Comparison of ENCODE assay signal across 7 cellular contexts in the genomic region with DNA sequence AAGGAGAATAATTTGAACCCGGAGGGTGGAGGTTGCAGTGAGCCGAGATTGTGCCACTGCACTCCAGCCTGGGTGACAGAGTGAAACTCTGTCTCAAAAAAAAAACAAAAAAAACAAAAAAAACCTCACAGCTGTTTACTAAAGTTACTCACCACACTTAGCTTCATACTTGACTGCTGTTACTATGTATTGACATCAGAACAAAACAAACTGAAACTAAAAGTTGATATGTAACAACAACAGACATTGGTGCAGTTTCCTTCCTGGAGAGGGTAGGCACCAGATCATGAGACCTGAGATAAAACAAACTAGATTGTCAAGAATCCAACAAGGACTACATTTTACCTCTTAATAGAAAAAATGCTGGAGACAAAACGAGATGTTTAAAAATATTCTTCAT. TPM values are rescaled to one million over a fixed set of nuclear protein-coding genes. Genes with fewer than 3 reads are reported as not detected.
DNase-seq lines count a peak whose midpoint lies in the region; ATAC-seq, FAIRE-seq and TF ChIP-seq lines count a peak whose summit lies in the region.
"Not testable (repeated sequence)": the region's sequence is repeated elsewhere in the genome, so short reads cannot be mapped to it uniquely, and the experiment has no call there.

No MANE protein-coding gene starts in this region.

- POLR2A ChIA-PET in Panc1 (lab: Charles Lee), result interaction anchor here (0.8 kb wide), 1 partner anchor 11 kb away, joined by 3 read pairs; no protein-coding TSS in a partner anchor

- intact Hi-C loops in Panc1 (cut with micrococcal nuclease; ENCODE audit: unreplicated experiment), result not testable (repeated sequence)

- DNase-seq in GM12891 (ENCODE audit: insufficient read length, low spot score) (peak; percentile 14), Panc1 (ENCODE audit: low read depth, low spot score) (peak; percentile 18), astrocyte of the hippocampus (ENCODE audit: low read depth, low spot score) (peak; percentile 4)
- DNase-seq in left lobe of liver (ENCODE audit: low spot score), result not testable (repeated sequence)

- H3K27me3 ChIP-seq in Panc1 (ENCODE audit: control insufficient read depth, insufficient read depth, low read length), result not testable (repeated sequence)

- BruUV-seq in Panc1 (replicated peaks; lab: Mats Ljungman, UMichigan), result not testable (repeated sequence)

- H3K36me3 ChIP-seq in Panc1 (ENCODE audit: control insufficient read depth, insufficient read depth, low read length), result not testable (repeated sequence)

- H3K4me1 ChIP-seq in Panc1 (ENCODE audit: control insufficient read depth, insufficient read depth, low read length), result not testable (repeated sequence)

- H3K27ac ChIP-seq in Panc1 (ENCODE audit: low read length), result not testable (repeated sequence)

- TF ChIP-seq POLR2A in GM12891 (IDR thresholded peaks at IDR 0.05; ENCODE audit: low read depth, low read length), result not testable (repeated sequence)

- CTCF ChIA-PET in Panc1 (lab: Charles Lee), result not testable (repeated sequence)

- not testable (repeated sequence) for H3K4me3 ChIP-seq in Panc1 (ENCODE audit: low read depth in 2 of 2, low read length in 2 of 2)

- TF ChIP-seq CTCF in Panc1 (IDR thresholded peaks at IDR 0.05), result not testable (repeated sequence)

- not testable (repeated sequence) for FAIRE-seq in GM12891 (lab: Jason Lieb, UNC)

- in situ Hi-C loops in Panc1 (cut with HindIII; ENCODE audit: low pct_unique_long_range_greater_than_20kb, low sequenced_read_pairs), result not testable (repeated sequence)

- not testable (repeated sequence) for H3K9me3 ChIP-seq in Panc1 (ENCODE audit: control insufficient read depth, insufficient read depth, low read depth, low read length)

- peak; percentile 93 for ATAC-seq in GM19351 (IDR thresholded peaks at IDR 0.05; ENCODE audit: unreplicated experiment)
- peak; percentile 96 for ATAC-seq in HG02588 (IDR thresholded peaks at IDR 0.05; ENCODE audit: unreplicated experiment)
- ATAC-seq in HG03175 (IDR thresholded peaks at IDR 0.05; ENCODE audit: unreplicated experiment), result peak; percentile 94
- not testable (repeated sequence) for ATAC-seq in Panc1
- peak; percentile 57 for ATAC-seq in left lobe of liver

RNA-seq across cellular contexts. Expression of a gene that starts 30.3 kb away (rescaled TPM):
- 9,560 TPM for polyA plus RNA-seq in GM12891 (2012; ENCODE audit: low read depth, missing spikeins)
- 1,882 TPM for total RNA-seq in Panc1 (2021; ENCODE audit: unreplicated experiment)
- polyA plus RNA-seq in Panc1 (2012; ENCODE audit: insufficient read length), result 1,687 TPM
- 513 TPM for total RNA-seq in left lobe of liver

RNA-seq across cellular contexts. Expression of a gene that starts 31.1 kb away (rescaled TPM):
- polyA plus RNA-seq in GM12891 (2012; ENCODE audit: low read depth, missing spikeins), result 19.3 TPM
- total RNA-seq in Panc1 (2021; ENCODE audit: unreplicated experiment) (27.8 TPM), left lobe of liver (2.9 TPM)
- 25.5 TPM for polyA plus RNA-seq in Panc1 (2012; ENCODE audit: insufficient read length)

RNA-seq across cellular contexts. Expression of a gene that starts 49.8 kb away (rescaled TPM):
- 27.0 TPM for polyA plus RNA-seq in GM12891 (2012; ENCODE audit: low read depth, missing spikeins)
- total RNA-seq in Panc1 (2021; ENCODE audit: unreplicated experiment) (23.4 TPM), left lobe of liver (6.7 TPM)
- polyA plus RNA-seq in Panc1 (2012; ENCODE audit: insufficient read length), result 18.0 TPM

RNA-seq across cellular contexts. Expression of a gene that starts 49.9 kb away (rescaled TPM):
- polyA plus RNA-seq in GM12891 (2012; ENCODE audit: low read depth, missing spikeins), result 271 TPM
- total RNA-seq in Panc1 (2021; ENCODE audit: unreplicated experiment) (252 TPM), left lobe of liver (62.6 TPM)
- polyA plus RNA-seq in Panc1 (2012; ENCODE audit: insufficient read length), result 369 TPM
